2 cellular contexts compared by ENCODE assay signal in genomic region chrX:103830848-103831247, GRCh38.
TF ChIP-seq lines count a peak whose summit lies in the region.

No MANE protein-coding gene starts in this region.

TF ChIP-seq in SK-N-SH, 30 proteins besides CTCF, POLR2A, EP300 and RAD21 (continued from another document):
- TF ChIP-seq ZBTB33 (IDR thresholded peaks at IDR 0.05; ENCODE audit: borderline replicate concordance, low read depth) (no peak), REST (IDR thresholded peaks at IDR 0.05; ENCODE audit: low read depth, low read length) (no peak), FOXJ3 (CRISPR knock-in tag; IDR thresholded peaks at IDR 0.05) (no peak), YY1 (IDR thresholded peaks at IDR 0.05; ENCODE audit: low read depth) (no peak), EZH2phosphoT487 (IDR thresholded peaks at IDR 0.05; ENCODE audit: borderline replicate concordance, low read depth) (no peak), NFIC (IDR thresholded peaks at IDR 0.05; ENCODE audit: borderline replicate concordance) (no peak), GABPA (IDR thresholded peaks at IDR 0.05; ENCODE audit: low read depth) (no peak), USF1 (IDR thresholded peaks at IDR 0.05; ENCODE audit: borderline replicate concordance, low read depth) (no peak), POLR2AphosphoS5 (IDR thresholded peaks at IDR 0.05; ENCODE audit: low read depth, low read length) (no peak), IRF3 (IDR thresholded peaks at IDR 0.05; ENCODE audit: low read depth, low read length) (no peak), NRF1 (IDR thresholded peaks at IDR 0.05; ENCODE audit: low read depth, low read length) (no peak), CHD2 (IDR thresholded peaks at IDR 0.05; ENCODE audit: low read length, partially characterized antibody) (no peak), JUND (IDR thresholded peaks at IDR 0.05) (no peak), FOSL2 (IDR thresholded peaks at IDR 0.05; ENCODE audit: borderline replicate concordance, low read depth) (no peak)
TF ChIP-seq in SK-N-SH: peak in this region for 0.

TF ChIP-seq in SK-N-SH treated with all-trans-retinoic acid at 6 μM for 48 hours, 23 proteins besides CTCF, POLR2A, EP300 and RAD21 (continued from another document):
- TF ChIP-seq POU6F1 (CRISPR knock-in tag; IDR thresholded peaks at IDR 0.05; ENCODE audit: borderline replicate concordance, low read depth) (no peak), ZFP30 (CRISPR knock-in tag; IDR thresholded peaks at IDR 0.05) (no peak), GLIS3 (CRISPR knock-in tag; IDR thresholded peaks at IDR 0.05) (no peak), BACH2 (CRISPR knock-in tag; IDR thresholded peaks at IDR 0.05; ENCODE audit: borderline replicate concordance) (no peak), TSHZ2 (CRISPR knock-in tag; IDR thresholded peaks at IDR 0.05) (no peak)
TF ChIP-seq in SK-N-SH treated with all-trans-retinoic acid at 6 μM for 48 hours: peak in this region for 0.
